16 cellular contexts compared by ENCODE assay signal in genomic region chr5:34042302-34042701, GRCh38. TPM values are rescaled to one million over a fixed set of nuclear protein-coding genes. Genes with fewer than 3 reads are reported as not detected.
DNase-seq lines count a peak whose midpoint lies in the region; ATAC-seq, FAIRE-seq and TF ChIP-seq lines count a peak whose summit lies in the region.
"Had no signal": no experiment of that assay in that cellular context is flagged by ENCODE, and none has a peak within 500 bp of the region (broad histone marks: within the 10 kb centered on the region; RNA-seq: fewer than 3 reads in every experiment).

No MANE protein-coding gene starts in this region.

- no peak for TF ChIP-seq CTCF in dorsolateral prefrontal cortex (IDR thresholded peaks at IDR 0.05 in 54 of 56, conservative IDR thresholded peaks at IDR 0.05 in 2 of 56; ENCODE audit: low read depth in 1 of 56, partially characterized antibody in 56 of 56)
- TF ChIP-seq CTCF in lower lobe of right lung (IDR thresholded peaks at IDR 0.05): no peak
- TF ChIP-seq CTCF in spleen (IDR thresholded peaks at IDR 0.05 in 8 of 11, conservative IDR thresholded peaks at IDR 0.05 in 3 of 11): no peak

- H3K9me3 ChIP-seq in lower lobe of right lung (no peaks in the 10 kb centered on the region), spleen (no peaks in the 10 kb centered on the region)
- H3K9me3 ChIP-seq: prostate gland had no signal

- H3K27me3 ChIP-seq in dorsolateral prefrontal cortex (no peaks in the 10 kb centered on the region), lower lobe of right lung (ENCODE audit: low read depth) (no peaks in the 10 kb centered on the region), spleen (replicated peaks in 1 of 7) (no peaks in the 10 kb centered on the region)
- H3K27me3 ChIP-seq: brain microvascular endothelial cell had no signal

- H3K36me3 ChIP-seq in lower lobe of right lung (no peaks in the 10 kb centered on the region), spleen (no peaks in the 10 kb centered on the region)
- H3K36me3 ChIP-seq: brain microvascular endothelial cell, prostate gland had no signal

- no peak for TF ChIP-seq POLR2A in spleen (IDR thresholded peaks at IDR 0.05)

- no peak for DNase-seq in GM19239 (ENCODE audit: insufficient read length, low spot score)
- DNase-seq in dorsolateral prefrontal cortex: peak in 2 of 10 donors; percentile 26 to 32
- DNase-seq in lower lobe of right lung: no peak
- peak; percentile 82 for DNase-seq in spleen
- DNase-seq in activated naive CD4-positive, alpha-beta T cell treated with Interleukin-2 at 50 U/mL for 16 hours: no peak
- no peak for DNase-seq in activated CD4-positive, alpha-beta T cell treated with anti-CD3 and anti-CD28 coated beads for 1 hour
- DNase-seq: activated B cell treated with CpG ODN at 0.5 μM for 24 hours; brain microvascular endothelial cell; CD4-positive, alpha-beta T cell had no signal

- ATAC-seq in lower lobe of right lung: peak in 1 of 2 donors; percentile 40
- ATAC-seq in GM21619 (IDR thresholded peaks at IDR 0.05; ENCODE audit: unreplicated experiment): no peak
- ATAC-seq in HG03139 (IDR thresholded peaks at IDR 0.05; ENCODE audit: unreplicated experiment): no peak
- ATAC-seq: HCT116 had no signal

- 27 to 39% (median 35%) methylated on average over 5 of the region's 5 CpGs for WGBS in spleen, 5 donors

- peak; percentile 52 for FAIRE-seq in GM19239 (lab: Jason Lieb, UNC)
- FAIRE-seq: keratinocyte had no signal

- intact Hi-C loops in dorsolateral prefrontal cortex (cut with DNase I): no loop called here
- intact Hi-C loops in lower lobe of right lung (cut with DNase I): no loop called here
- intact Hi-C loops in spleen (cut with DNase I; ENCODE audit: low total_unique reads): no loop called here

- H3K27ac ChIP-seq in dorsolateral prefrontal cortex (peak overlapping the region in 14 of 59 donors; percentile 0 to 59 (median 40)), lower lobe of right lung (no peak overlapping the region), spleen (peak overlapping the region in 4 of 8 donors; percentile 50 to 60 (median 54))
- H3K27ac ChIP-seq: brain microvascular endothelial cell, prostate gland had no signal

- H3K4me3 ChIP-seq in dorsolateral prefrontal cortex: peak overlapping the region in 55 of 59 donors; percentile 0 to 59 (median 33)
- peak overlapping the region; percentile 22 for H3K4me3 ChIP-seq in lower lobe of right lung
- no peak overlapping the region for H3K4me3 ChIP-seq in spleen
- H3K4me3 ChIP-seq: prostate gland had no signal

- H3K4me1 ChIP-seq in lower lobe of right lung (peaks cover 21% of the 10 kb centered on the region), spleen (peaks cover 0 to 36% (median 22%) of the 10 kb centered on the region in 6 donors)
- H3K4me1 ChIP-seq: prostate gland had no signal

RNA-seq across cellular contexts. Expression of gene C1QTNF3, which starts 0.7 kb away (rescaled TPM):
- total RNA-seq in dorsolateral prefrontal cortex (10 to 100 TPM in 84 of 120 experiments, 1 to 10 TPM in 36; 6.0 to 26.9 (median 12.5) TPM), lower lobe of right lung (6.7 TPM), spleen (10 to 100 TPM in 1 of 7 donors, 1 to 10 TPM in 6; 2.7 to 10.7 (median 5.8) TPM)
- 1 to 10 TPM; 3.7 to 9.7 (median 6.9) TPM for polyA plus RNA-seq in spleen

RNA-seq across cellular contexts. Expression of gene AMACR, which starts 34.5 kb away (rescaled TPM):
- total RNA-seq in dorsolateral prefrontal cortex (10 to 100 TPM in 107 of 120 experiments, 1 to 10 TPM in 13; 5.2 to 32.6 (median 16.9) TPM), lower lobe of right lung (12.2 TPM), spleen (1 to 10 TPM; 8.1 to 9.9 (median 9.4) TPM)
- polyA plus RNA-seq in spleen: 1 to 10 TPM; 3.1 to 4.9 (median 4.3) TPM

RNA-seq across cellular contexts. Expression of gene SLC45A2, which starts 57.8 kb away (rescaled TPM):
- total RNA-seq in dorsolateral prefrontal cortex: 1 to 10 TPM in 93 of 120 experiments, under 1 TPM in 27; 0.20 to 5.9 (median 1.5) TPM
- total RNA-seq in lower lobe of right lung: not detected
- under 1 TPM in 1 of 7 donors, not detected in 6; 0.74 TPM for total RNA-seq in spleen
- polyA plus RNA-seq in spleen: under 1 TPM in 1 of 3 donors, not detected in 2; 0.07 TPM
- total RNA-seq: activated B cell treated with CpG ODN at 0.5 μM for 24 hours; CD4-positive, alpha-beta T cell; LHCN-M2; urinary bladder had no signal
- polyA plus RNA-seq: urinary bladder had no signal

Comparison
In these comparisons a context has a peak if more than half of its experiments do, and no peak if none do; other contexts are left out.
1. H3K4me3 ChIP-seq: peak in dorsolateral prefrontal cortex (55 of 59) and lower lobe of right lung (single experiment); none in spleen (0 of 8).